Comparison of ENCODE assay signal across 8 cellular contexts in genomic region chr11:1202776-1203504, GRCh38. TPM values are rescaled to one million over a fixed set of nuclear protein-coding genes. Genes with fewer than 3 reads are reported as not detected.
DNase-seq lines count a peak whose midpoint lies in the region; ATAC-seq and TF ChIP-seq lines count a peak whose summit lies in the region.

No MANE protein-coding gene starts in this region.

- DNase-seq in DMS153 treated with DMSO at 0.1 percent for 48 hours (lab: John Stamatoyannopoulos, UW; ENCODE audit: unreplicated experiment) (peak; percentile 14), DMS153 (lab: John Stamatoyannopoulos, UW) (no peak), NCI-H1092 treated with DMSO at 0.1 percent for 48 hours (lab: John Stamatoyannopoulos, UW) (peak; percentile 35), chondrocyte (ENCODE audit: low spot score) (peak; percentile 84), left lobe of liver (ENCODE audit: low spot score) (peak; percentile 64), RKO (ENCODE audit: low spot score) (no peak)
- peak; percentile 51 to 57 for DNase-seq in activated CD4-positive, alpha-beta T cell treated with anti-CD3 and anti-CD28 coated beads for 24 hours (ENCODE audit: low read depth in 2 of 2)
- peak; percentile 52 to 66 for DNase-seq in stimulated activated CD4-positive, alpha-beta T cell treated with anti-CD3 and anti-CD28 coated beads, Interleukin-4, amount 100 ng/mL, for 48 hours (ENCODE audit: low read depth in 2 of 2)

- no peaks in the 10 kb centered on the region for H3K36me3 Mint-ChIP-seq in chondrocyte (ENCODE audit: low read depth)

- ATAC-seq in left lobe of liver: peak; percentile 93

- no peaks in the 10 kb centered on the region for H3K4me1 Mint-ChIP-seq in chondrocyte (ENCODE audit: low read depth)

- no peak overlapping the region for H3K4me3 Mint-ChIP-seq in chondrocyte (ENCODE audit: unreplicated experiment)

- peak; percentile 93 for TF ChIP-seq CTCF in chondrocyte (IDR thresholded peaks at IDR 0.05)

- no peak overlapping the region for H3K27ac Mint-ChIP-seq in chondrocyte (ENCODE audit: unreplicated experiment)

- H3K27me3 Mint-ChIP-seq in chondrocyte (ENCODE audit: low read depth): peaks cover 2% of the 10 kb centered on the region

- H3K9me3 Mint-ChIP-seq in chondrocyte (ENCODE audit: low read depth): no peaks in the 10 kb centered on the region

RNA-seq across cellular contexts. Expression of gene MUC5B, which starts 19.9 kb away (rescaled TPM):
- total RNA-seq in chondrocyte (not detected in 3 replicates), left lobe of liver (4.1 TPM)

RNA-seq across cellular contexts. Expression of gene MUC5AC, which starts 45.2 kb away (rescaled TPM):
- not detected in 3 replicates for total RNA-seq in chondrocyte
- 0.03 TPM for total RNA-seq in left lobe of liver

Comparison
In these comparisons a context has a peak if more than half of its experiments do, and no peak if none do; other contexts are left out.
1. DNase-seq: peak in DMS153 treated with DMSO at 0.1 percent for 48 hours (single experiment), NCI-H1092 treated with DMSO at 0.1 percent for 48 hours (single experiment), activated CD4-positive, alpha-beta T cell treated with anti-CD3 and anti-CD28 coated beads for 24 hours (2 of 2), chondrocyte (single experiment), left lobe of liver (single experiment) and stimulated activated CD4-positive, alpha-beta T cell treated with anti-CD3 and anti-CD28 coated beads, Interleukin-4, amount 100 ng/mL, for 48 hours (2 of 2); none in DMS153 (single experiment) and RKO (single experiment).